Comparison of ENCODE assay signal across 17 cellular contexts in the genomic region with DNA sequence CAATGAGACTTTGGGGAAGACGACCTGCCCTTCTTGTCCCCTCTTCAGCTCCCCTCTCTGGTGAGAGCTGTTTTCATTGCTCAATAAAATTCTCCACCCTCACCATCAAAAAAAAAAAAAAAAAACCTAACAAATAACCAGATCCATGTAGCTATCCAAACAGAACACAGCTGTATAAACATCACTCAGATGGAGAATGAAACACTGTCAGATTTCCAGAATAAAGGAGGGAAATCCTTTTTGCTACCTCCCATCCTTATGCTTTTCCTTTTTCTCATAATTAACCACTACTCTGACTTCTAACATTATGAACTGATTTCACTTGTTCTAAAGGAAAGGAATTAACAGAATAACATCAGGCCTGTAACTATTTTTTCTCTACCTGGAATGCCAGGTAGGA.
"Had no signal": no experiment of that assay in that cellular context is flagged by ENCODE, and none has a peak within 500 bp of the region (broad histone marks: within the 10 kb centered on the region; RNA-seq: fewer than 3 reads in every experiment).

No MANE protein-coding gene starts in this region.

- DNase-seq: effector CD4-positive, alpha-beta T cell; endodermal cell; foreskin melanocyte; heart left ventricle; hippocampal formation; left colon; mammary epithelial cell; naive thymus-derived CD4-positive, alpha-beta T cell; nephron progenitor cell; psoas muscle; spleen; stimulated activated CD4-positive, alpha-beta T cell treated with anti-CD3 and anti-CD28 coated beads, Interleukin-15, amount 100 ng/mL, for 24 hours; stimulated activated CD4-positive, alpha-beta T cell treated with anti-CD3 and anti-CD28 coated beads, Interleukin-1b, Interleukin-23, amount 100 ng/mL, for 48 hours; stimulated activated CD4-positive, alpha-beta T cell treated with anti-CD3 and anti-CD28 coated beads, Interleukin-4, amount 100 ng/mL, for 24 hours; tibial artery; upper lobe of left lung had no signal

- H3K9me3 ChIP-seq: heart left ventricle, psoas muscle, tibial artery, vagina had no signal

- H3K4me1 ChIP-seq: heart left ventricle, psoas muscle, spleen, tibial artery, upper lobe of left lung, vagina had no signal

- H3K4me3 ChIP-seq: heart left ventricle, psoas muscle, spleen, tibial artery, upper lobe of left lung, vagina had no signal

- H3K36me3 ChIP-seq: heart left ventricle, spleen, tibial artery, upper lobe of left lung, vagina had no signal

- H3K27ac ChIP-seq: heart left ventricle, psoas muscle, spleen, tibial artery, upper lobe of left lung, vagina had no signal

- H3K27me3 ChIP-seq: heart left ventricle, spleen, tibial artery, upper lobe of left lung, vagina had no signal
